Comparison of ENCODE assay signal across 8 cellular contexts in genomic region chr14:76151398-76152332, GRCh38. TPM values are rescaled to one million over a fixed set of nuclear protein-coding genes. Genes with fewer than 3 reads are reported as not detected.
DNase-seq lines count a peak whose midpoint lies in the region; TF ChIP-seq lines count a peak whose summit lies in the region.

TSS of gene GPATCH2L (plus strand) at chr14:76151922. CDS start at chr14:76154364, 2,442 bp downstream.

- H3K4me3 Mint-ChIP-seq in neural progenitor cell: peak within 1 kb of the TSS; percentile 99

- peaks cover 25% of the 10 kb centered on the region for H3K4me1 ChIP-seq in neural progenitor cell
- peaks cover 16% of the 10 kb centered on the region for H3K4me1 ChIP-seq in stomach smooth muscle (ENCODE audit: control insufficient read depth, insufficient read depth, low read length)

- no peak for TF ChIP-seq CTCF in foreskin fibroblast (IDR thresholded peaks at IDR 0.05; ENCODE audit: low read depth, low read length)
- no peak for TF ChIP-seq CTCF in neural progenitor cell (IDR thresholded peaks at IDR 0.05)

- no peaks in the 10 kb centered on the region for H3K9me3 ChIP-seq in neural progenitor cell (ENCODE audit: low read depth)
- H3K9me3 ChIP-seq in stomach smooth muscle (ENCODE audit: control insufficient read depth in 2 of 2, low read length in 2 of 2): no peaks in the 10 kb centered on the region

- DNase-seq in G401 (ENCODE audit: low spot score) (peak; percentile 93), H7 (peak; percentile 99), M059J (ENCODE audit: low read depth) (peak; percentile 88), SHP77 treated with DMSO at 0.1 percent for 48 hours (lab: John Stamatoyannopoulos, UW) (peak; percentile 69), activated gamma-delta T cell (lab: John Stamatoyannopoulos, UW) (peak; percentile 93), foreskin fibroblast (peak; percentile 85 to 96), neural progenitor cell (ENCODE audit: low spot score) (peak; percentile 97)

- H3K36me3 Mint-ChIP-seq in neural progenitor cell: peaks cover 7% of the 10 kb centered on the region

- H3K27me3 ChIP-seq in H7 (ENCODE audit: control insufficient read depth, insufficient read depth, low read length): peaks cover 3% of the 10 kb centered on the region
- peaks cover 43% of the 10 kb centered on the region for H3K27me3 ChIP-seq in neural progenitor cell
- H3K27me3 ChIP-seq in stomach smooth muscle (ENCODE audit: control insufficient read depth in 1 of 2, insufficient read depth in 2 of 2, low read length in 2 of 2): no peaks in the 10 kb centered on the region

- H3F3A ChIP-seq in neural progenitor cell (ENCODE audit: low read depth): peaks cover 5% of the 10 kb centered on the region

- H3K27ac Mint-ChIP-seq in neural progenitor cell: peak within 1 kb of the TSS; percentile 92

- H3K4me3 ChIP-seq in H7 (ENCODE audit: insufficient read depth, low read depth, low read length) (peak within 1 kb of the TSS; percentile 92), foreskin fibroblast (ENCODE audit: low read depth in 1 of 2, low read length in 2 of 2) (peak within 1 kb of the TSS; percentile 90 to 93), neural progenitor cell (peak within 1 kb of the TSS; percentile 70), stomach smooth muscle (ENCODE audit: low read length in 2 of 2) (peak within 1 kb of the TSS; percentile 91 to 94)

- H3K36me3 ChIP-seq in H7 (replicated peaks; ENCODE audit: control insufficient read depth, insufficient read depth, low read length) (peaks cover 7% of the 10 kb centered on the region), neural progenitor cell (no peaks in the 10 kb centered on the region), stomach smooth muscle (ENCODE audit: control insufficient read depth in 2 of 2, insufficient read depth in 2 of 2, low read length in 2 of 2) (peaks cover 2 to 8% of the 10 kb centered on the region in 2 donors)

- in situ Hi-C loops in G401 (cut with HindIII; ENCODE audit: low sequenced_read_pairs): no loop called here

- no peaks in the 10 kb centered on the region for H3K27me3 Mint-ChIP-seq in neural progenitor cell (ENCODE audit: insufficient read depth, low read depth)

- peak within 1 kb of the TSS; percentile 90 for H3K9ac ChIP-seq in neural progenitor cell
- peak within 1 kb of the TSS; percentile 95 to 96 for H3K9ac ChIP-seq in stomach smooth muscle (ENCODE audit: low read length in 2 of 2)

- H3K4me2 ChIP-seq in neural progenitor cell: peak within 1 kb of the TSS; percentile 91

- H3K9me3 Mint-ChIP-seq in neural progenitor cell: no peaks in the 10 kb centered on the region

- peaks cover 44% of the 10 kb centered on the region for H4K20me1 ChIP-seq in neural progenitor cell (ENCODE audit: low read depth)

- H3K79me2 ChIP-seq in neural progenitor cell (ENCODE audit: low read depth): peaks cover 49% of the 10 kb centered on the region

- peak within 1 kb of the TSS; percentile 87 for H2AFZ ChIP-seq in neural progenitor cell (replicated peaks)

- peak within 1 kb of the TSS; percentile 69 for H3K27ac ChIP-seq in neural progenitor cell
- H3K27ac ChIP-seq in stomach smooth muscle (ENCODE audit: low read length): peak within 1 kb of the TSS; percentile 69

- H3K4me1 Mint-ChIP-seq in neural progenitor cell: peaks cover 34% of the 10 kb centered on the region

RNA-seq across cellular contexts. Expression of gene GPATCH2L, which starts in this region (rescaled TPM):
- total RNA-seq in G401 (2014; rRNA removed; shearing (Covaris generic)): 25.5 and 32.4 TPM in 2 replicates
- total RNA-seq in H7 (2014; rRNA removed; shearing (Covaris generic)): 43.1 and 46.0 TPM in 2 replicates
- total RNA-seq in M059J (2014; rRNA removed; shearing (Covaris generic)): 18.0 and 29.0 TPM in 2 replicates
- 68.2 and 93.0 TPM in 2 replicates for total RNA-seq in neural progenitor cell (ENCODE audit: low replicate concordance)

Comparison
In these comparisons a context has a peak if more than half of its experiments do, and no peak if none do; other contexts are left out.
1. Peak in every context shown above with its lines: DNase-seq, H3K4me3 ChIP-seq and H3K27ac ChIP-seq.